Comparison of ENCODE assay signal across 1 cellular context in genomic region chr2:168455692-168456525, GRCh38.
TF ChIP-seq lines count a peak whose summit lies in the region.

Gene CERS6, plus strand, starts transcription at chr2:168456272. Its CDS starts 177 bp downstream, at chr2:168456449.

TF ChIP-seq in HepG2, 621 proteins besides CTCF, POLR2A, EP300 and RAD21 (continued from another document and continues in another):
- TF ChIP-seq ARID4A (CRISPR knock-in tag; IDR thresholded peaks at IDR 0.05; ENCODE audit: borderline replicate concordance): peak; percentile 50; the same call in 1 of the 2 replicates
- no peak for TF ChIP-seq ZNF207 (IDR thresholded peaks at IDR 0.05; ENCODE audit: borderline replicate concordance)
- TF ChIP-seq ZBTB2 (CRISPR knock-in tag; IDR thresholded peaks at IDR 0.05; ENCODE audit: low read depth): peak; percentile 83
- TF ChIP-seq E2F1 (CRISPR knock-in tag; IDR thresholded peaks at IDR 0.05): peak; percentile 72
- TF ChIP-seq ZNF138 (CRISPR knock-in tag; IDR thresholded peaks at IDR 0.05; ENCODE audit: low read depth): peak; percentile 98
- no peak for TF ChIP-seq ZHX2 (IDR thresholded peaks at IDR 0.05; ENCODE audit: low read depth)
- no peak for TF ChIP-seq ZHX2 (CRISPR knock-in tag; IDR thresholded peaks at IDR 0.05; ENCODE audit: borderline replicate concordance)
- TF ChIP-seq ZFP36L2 (CRISPR knock-in tag; IDR thresholded peaks at IDR 0.05): peak; percentile 94
- peak; percentile 69; the same call in 1 of the 2 replicates for TF ChIP-seq MIXL1 (CRISPR knock-in tag; IDR thresholded peaks at IDR 0.05)
- TF ChIP-seq ZNF225 (CRISPR knock-in tag; IDR thresholded peaks at IDR 0.05): no peak; the same call in none of the 2 replicates
- peak; percentile 78 for TF ChIP-seq MLX (CRISPR knock-in tag; IDR thresholded peaks at IDR 0.05)
- no peak for TF ChIP-seq TRIM24 (CRISPR knock-in tag; IDR thresholded peaks at IDR 0.05)
- TF ChIP-seq ZMYM4 (CRISPR knock-in tag; IDR thresholded peaks at IDR 0.05): peak; percentile 90
- peak; percentile 81; the same call in 1 of the 2 replicates for TF ChIP-seq ZNF768 (CRISPR knock-in tag; IDR thresholded peaks at IDR 0.05)
- TF ChIP-seq ZNF276 (CRISPR knock-in tag; IDR thresholded peaks at IDR 0.05; ENCODE audit: low read depth): peak; percentile 96
- peak; percentile 99 for TF ChIP-seq IRF9 (CRISPR knock-in tag; IDR thresholded peaks at IDR 0.05; ENCODE audit: borderline replicate concordance)
- peak; percentile 69; the same call in 1 of the 2 replicates for TF ChIP-seq SKIL (CRISPR knock-in tag; IDR thresholded peaks at IDR 0.05; ENCODE audit: borderline replicate concordance)
- peak; percentile 92 for TF ChIP-seq HES4 (CRISPR knock-in tag; IDR thresholded peaks at IDR 0.05; ENCODE audit: borderline replicate concordance)
- TF ChIP-seq ZBTB42 (CRISPR knock-in tag; IDR thresholded peaks at IDR 0.05): peak; percentile 88; the same call in 1 of the 2 replicates
- TF ChIP-seq ZNF235 (CRISPR knock-in tag; IDR thresholded peaks at IDR 0.05; ENCODE audit: borderline replicate concordance): peak; percentile 91; the same call in 1 of the 2 replicates
- peak; percentile 63; the same call in 1 of the 2 replicates for TF ChIP-seq BCL3 (CRISPR knock-in tag; IDR thresholded peaks at IDR 0.05)
- peak; percentile 99 for TF ChIP-seq ZMAT3 (CRISPR knock-in tag; conservative IDR thresholded peaks at IDR 0.05)
- TF ChIP-seq ZBTB14 (CRISPR knock-in tag; IDR thresholded peaks at IDR 0.05): no peak; the same call in 1 of the 2 replicates
- no peak for TF ChIP-seq FUBP1 (CRISPR knock-in tag; IDR thresholded peaks at IDR 0.05; ENCODE audit: borderline replicate concordance)
